8 cellular contexts compared by ENCODE assay signal in the genomic region with DNA sequence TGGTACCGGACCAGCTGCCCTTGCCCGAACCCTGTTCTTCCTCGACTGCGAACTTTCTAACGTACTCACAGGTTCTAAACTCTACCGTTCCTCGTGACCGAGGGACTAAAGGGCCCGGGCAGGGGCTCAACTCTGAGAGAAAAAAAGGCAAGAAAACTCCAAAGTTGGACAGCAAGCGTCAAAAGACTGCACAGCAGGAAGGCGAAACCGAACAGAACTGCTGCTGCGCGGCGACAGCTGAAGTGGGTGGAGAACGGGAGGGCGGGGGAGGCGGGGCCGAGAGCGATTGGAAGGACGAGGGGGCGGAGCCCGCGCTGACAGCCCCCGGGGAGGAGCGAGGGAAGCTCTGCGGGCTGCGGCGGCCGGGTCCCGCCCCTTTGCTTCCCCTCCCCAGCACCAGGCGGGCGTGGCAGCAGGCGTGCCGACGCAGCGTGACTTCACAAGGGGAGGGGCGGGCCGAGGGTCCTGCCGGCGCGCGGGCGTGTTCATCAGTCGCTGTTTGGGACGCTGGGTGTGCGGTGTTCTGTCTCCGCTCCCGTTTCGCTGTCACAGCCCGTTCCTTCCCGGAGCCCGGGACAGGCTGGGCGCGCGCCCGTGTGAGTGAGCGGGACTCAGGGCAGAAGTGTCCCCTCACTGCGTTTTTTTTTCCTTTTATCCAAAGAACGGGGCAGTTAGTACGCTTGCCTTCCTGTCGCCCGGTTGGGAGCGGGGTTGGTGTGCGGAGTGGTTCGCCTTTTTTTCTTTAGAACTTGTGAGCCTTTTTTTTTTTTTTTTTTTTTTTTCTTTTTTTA. TPM values are rescaled to one million over a fixed set of nuclear protein-coding genes. Genes with fewer than 3 reads are reported as not detected.
A peak's percentile ranks its signal among the peaks of the same experiment; 100 is the strongest.
DNase-seq lines count a peak whose midpoint lies in the region; ATAC-seq and TF ChIP-seq lines count a peak whose summit lies in the region.

A gene with protein sequence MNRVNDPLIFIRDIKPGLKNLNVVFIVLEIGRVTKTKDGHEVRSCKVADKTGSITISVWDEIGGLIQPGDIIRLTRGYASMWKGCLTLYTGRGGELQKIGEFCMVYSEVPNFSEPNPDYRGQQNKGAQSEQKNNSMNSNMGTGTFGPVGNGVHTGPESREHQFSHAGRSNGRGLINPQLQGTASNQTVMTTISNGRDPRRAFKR (plus strand): TSS at position 491 of the 791 bp plus-strand sequence. CDS start 479 bp downstream, outside the sequence.

- H3K9me3 Mint-ChIP-seq in central memory CD8-positive, alpha-beta T cell, result no peaks in the 10 kb centered on the region

- peak; percentile 100 for TF ChIP-seq POLR2A in GM19099 (IDR thresholded peaks at IDR 0.05; ENCODE audit: extremely low read depth, insufficient read length, low read depth)

- H3K36me3 Mint-ChIP-seq in central memory CD8-positive, alpha-beta T cell (ENCODE audit: insufficient read depth), result peaks cover 43% of the 10 kb centered on the region

- DNase-seq in AML-193 (lab: John Stamatoyannopoulos, UW) (peak; percentile 95), NCI-H460 (ENCODE audit: extremely low read depth, low read depth) (peak; percentile 96), islet precursor cell (peak; percentile 99)
- DNase-seq in central memory CD8-positive, alpha-beta T cell (ENCODE audit: low spot score in 2 of 2), result peak; percentile 97 to 98
- DNase-seq in stimulated activated CD4-positive, alpha-beta T cell treated with anti-CD3 and anti-CD28 coated beads, Interleukin-12 subunit alpha, Interleukin-12 subunit beta, amount 100 ng/mL, for 4 hours, result peak; percentile 99

- H3K27me3 Mint-ChIP-seq in central memory CD8-positive, alpha-beta T cell, result no peaks in the 10 kb centered on the region

- H3K4me1 Mint-ChIP-seq in central memory CD8-positive, alpha-beta T cell, result peaks cover 65% of the 10 kb centered on the region

- peak within 1 kb of the TSS; percentile 98 for H3K27ac Mint-ChIP-seq in central memory CD8-positive, alpha-beta T cell (ENCODE audit: low read depth)

- peak within 1 kb of the TSS; percentile 92 for H3K4me3 Mint-ChIP-seq in central memory CD8-positive, alpha-beta T cell

- ATAC-seq in HG03378 (IDR thresholded peaks at IDR 0.05; ENCODE audit: unreplicated experiment), result peak; percentile 45
- peak; percentile 80 to 84 for ATAC-seq in activated CD4-positive, CD25-positive, alpha-beta regulatory T cell treated with anti-CD3 and anti-CD28 coated beads, Interleukin-2, amount 50 U/mL, for 24 hours
- peak; percentile 79 for ATAC-seq in central memory CD8-positive, alpha-beta T cell (replicated peaks; ENCODE audit: extremely low read depth, poor library complexity, severe bottlenecking)

RNA-seq across cellular contexts. Expression of the gene that starts here (rescaled TPM):
- 35.7 and 44.4 TPM in 2 replicates for total RNA-seq in NCI-H460 (2014; rRNA removed; shearing (Covaris generic))
- 53.0 and 83.2 TPM in 2 replicates for polyA plus RNA-seq in NCI-H460 (2014; cell fraction: nucleus; rRNA removed)

Comparison
In these comparisons a context has a peak if more than half of its experiments do, and no peak if none do; other contexts are left out.
1. Peak in every context shown above with its lines: DNase-seq and ATAC-seq.